ENCODE assay signal across 10 cellular contexts in genomic region chr5:607541-608285, GRCh38. TPM values are rescaled to one million over a fixed set of nuclear protein-coding genes. Genes with fewer than 3 reads are reported as not detected.
DNase-seq lines count a peak whose midpoint lies in the region; ATAC-seq and TF ChIP-seq lines count a peak whose summit lies in the region.
"Had no signal": no experiment of that assay in that cellular context is flagged by ENCODE, and none has a peak within 500 bp of the region (broad histone marks: within the 10 kb centered on the region; RNA-seq: fewer than 3 reads in every experiment).

No MANE protein-coding gene starts in this region.

- 42 to 56% (median 46%) methylated on average over 36 of the region's 36 CpGs for WGBS in stomach, 5 donors

- TF ChIP-seq CTCF in RWPE2 (IDR thresholded peaks at IDR 0.05; ENCODE audit: poor library complexity, severe bottlenecking), result no peak
- no peak for TF ChIP-seq CTCF in stomach (IDR thresholded peaks at IDR 0.05)

- no peaks in the 10 kb centered on the region for H3K9me3 Mint-ChIP-seq in activated naive CD4-positive, alpha-beta T cell treated with anti-CD3 and anti-CD28 coated beads, Interleukin-2, amount 50 U/mL, for 72 hours
- H3K9me3 Mint-ChIP-seq in activated naive CD4-positive, alpha-beta T cell treated with anti-CD3 and anti-CD28 coated beads, Interleukin-2, amount 10 ng/mL, durations not matched to agents 7 days and 5 days, result no peaks in the 10 kb centered on the region

- H3K27ac ChIP-seq in RWPE2 (ENCODE audit: poor library complexity, severe bottlenecking) (no peak overlapping the region), stomach (peak overlapping the region in 1 of 5 donors; percentile 50)

- peaks cover 31% of the 10 kb centered on the region for H3K27me3 Mint-ChIP-seq in activated naive CD4-positive, alpha-beta T cell treated with anti-CD3 and anti-CD28 coated beads, Interleukin-2, amount 10 ng/mL, durations not matched to agents 7 days and 5 days

- H3K27ac Mint-ChIP-seq in activated naive CD4-positive, alpha-beta T cell treated with anti-CD3 and anti-CD28 coated beads, Interleukin-2, amount 50 U/mL, for 72 hours, result peak overlapping the region; percentile 29 to 33
- no peak overlapping the region for H3K27ac Mint-ChIP-seq in activated naive CD4-positive, alpha-beta T cell treated with anti-CD3 and anti-CD28 coated beads, Interleukin-2, amount 10 ng/mL, durations not matched to agents 7 days and 5 days

- peaks cover 23% of the 10 kb centered on the region for H3K4me1 Mint-ChIP-seq in activated naive CD4-positive, alpha-beta T cell treated with anti-CD3 and anti-CD28 coated beads, Interleukin-2, amount 10 ng/mL, durations not matched to agents 7 days and 5 days

- H3K27me3 ChIP-seq in RWPE2 (ENCODE audit: insufficient read depth, poor library complexity, severe bottlenecking) (peaks cover 12% of the 10 kb centered on the region), stomach (peaks cover 0 to 58% (median 10%) of the 10 kb centered on the region in 3 donors)

- H3K4me1 ChIP-seq in RWPE2 (ENCODE audit: insufficient read depth, poor library complexity, severe bottlenecking) (no peaks in the 10 kb centered on the region), stomach (peaks cover 0 to 28% (median 20%) of the 10 kb centered on the region in 4 donors)

- ATAC-seq in activated naive CD4-positive, alpha-beta T cell treated with anti-CD3 and anti-CD28 coated beads, Interleukin-2, amount 50 U/mL, for 72 hours, result no peak
- ATAC-seq in HG02973 (IDR thresholded peaks at IDR 0.05; ENCODE audit: unreplicated experiment) (peak; percentile 31), RWPE2 (ENCODE audit: low read depth) (no peak)
- ATAC-seq: left cardiac atrium had no signal

- intact Hi-C loops in stomach (cut with DNase I; ENCODE audit: low total_unique reads), result no loop called here

- no peak for TF ChIP-seq EP300 in stomach (IDR thresholded peaks at IDR 0.05)

- H3K9me3 ChIP-seq in RWPE2 (ENCODE audit: severe bottlenecking), result no peaks in the 10 kb centered on the region
- H3K9me3 ChIP-seq in stomach, result no peaks in the 10 kb centered on the region

- no peak for TF ChIP-seq POLR2A in stomach (IDR thresholded peaks at IDR 0.05)

- CTCF ChIA-PET in activated naive CD4-positive, alpha-beta T cell treated with anti-CD3 and anti-CD28 coated beads, Interleukin-2, amount 10 ng/mL, durations not matched to agents 7 days and 5 days (lab: Charles Lee), result no interaction called here

- H3K4me3 ChIP-seq in RWPE2 (ENCODE audit: severe bottlenecking), result no peak overlapping the region
- peak overlapping the region in 1 of 4 donors; percentile 26 for H3K4me3 ChIP-seq in stomach

- peaks cover 3% of the 10 kb centered on the region in 2 donors for H3K36me3 Mint-ChIP-seq in activated naive CD4-positive, alpha-beta T cell treated with anti-CD3 and anti-CD28 coated beads, Interleukin-2, amount 50 U/mL, for 72 hours
- H3K36me3 Mint-ChIP-seq in activated naive CD4-positive, alpha-beta T cell treated with anti-CD3 and anti-CD28 coated beads, Interleukin-2, amount 10 ng/mL, durations not matched to agents 7 days and 5 days, result peaks cover under 1% of the 10 kb centered on the region

- H3K36me3 ChIP-seq in RWPE2 (ENCODE audit: low read depth), result no peaks in the 10 kb centered on the region
- H3K36me3 ChIP-seq in stomach, result no peaks in the 10 kb centered on the region

- no peak overlapping the region for H3K4me3 Mint-ChIP-seq in activated naive CD4-positive, alpha-beta T cell treated with anti-CD3 and anti-CD28 coated beads, Interleukin-2, amount 10 ng/mL, durations not matched to agents 7 days and 5 days

- peak in 1 of 2 donors; percentile 50 for DNase-seq in activated naive CD4-positive, alpha-beta T cell treated with anti-CD3 and anti-CD28 coated beads, Interleukin-2, amount 50 U/mL, for 72 hours (ENCODE audit: low spot score in 2 of 2)
- no peak for DNase-seq in activated naive CD4-positive, alpha-beta T cell treated with anti-CD3 and anti-CD28 coated beads, Interleukin-2, amount 10 ng/mL, durations not matched to agents 7 days and 5 days
- peak; percentile 66 for DNase-seq in RWPE2 (ENCODE audit: low spot score)
- peak; percentile 48 for DNase-seq in stomach
- DNase-seq in ecto neural progenitor cell (ENCODE audit: low spot score), result no peak
- no peak for DNase-seq in stimulated activated CD4-positive, alpha-beta T cell treated with anti-CD3 and anti-CD28 coated beads, Interleukin-2, amount 100 ng/mL, for 48 hours
- no peak for DNase-seq in activated CD4-positive, alpha-beta T cell treated with anti-CD3 and anti-CD28 coated beads, Interleukin-2, amount 50 U/mL, for 4 hours
- DNase-seq: left cardiac atrium, NCI-H510A treated with DMSO at 0.1 percent for 48 hours had no signal

RNA-seq across cellular contexts. Expression of gene CEP72, which starts 4.4 kb away (rescaled TPM):
- 10 to 100 TPM; 24.8 to 44.2 TPM for total RNA-seq in activated naive CD4-positive, alpha-beta T cell treated with anti-CD3 and anti-CD28 coated beads, Interleukin-2, amount 50 U/mL, for 72 hours
- total RNA-seq in stomach, result 10 to 100 TPM in 1 of 5 donors, 1 to 10 TPM in 3, under 1 TPM in 1; 0.14 to 11.1 (median 2.2) TPM
- 1 to 10 TPM in 2 of 3 donors, under 1 TPM in 1; 0.46 to 3.6 (median 2.1) TPM for polyA plus RNA-seq in stomach

Comparison
In these comparisons a context has a peak if more than half of its experiments do, and no peak if none do; other contexts are left out.
1. DNase-seq: peak in RWPE2 (single experiment) and stomach (single experiment); none in activated naive CD4-positive, alpha-beta T cell treated with anti-CD3 and anti-CD28 coated beads, Interleukin-2, amount 10 ng/mL, durations not matched to agents 7 days and 5 days (single experiment), ecto neural progenitor cell (single experiment), stimulated activated CD4-positive, alpha-beta T cell treated with anti-CD3 and anti-CD28 coated beads, Interleukin-2, amount 100 ng/mL, for 48 hours (0 of 2) and activated CD4-positive, alpha-beta T cell treated with anti-CD3 and anti-CD28 coated beads, Interleukin-2, amount 50 U/mL, for 4 hours (0 of 2).